Comparison of ENCODE assay signal across 15 cellular contexts in genomic region chr20:35253010-35253409, GRCh38. TPM values are rescaled to one million over a fixed set of nuclear protein-coding genes. Genes with fewer than 3 reads are reported as not detected.
DNase-seq lines count a peak whose midpoint lies in the region; ATAC-seq and TF ChIP-seq lines count a peak whose summit lies in the region.
"Had no signal": no experiment of that assay in that cellular context is flagged by ENCODE, and none has a peak within 500 bp of the region (broad histone marks: within the 10 kb centered on the region; RNA-seq: fewer than 3 reads in every experiment).

No MANE protein-coding gene starts in this region.

- H3K4me1 Mint-ChIP-seq in natural killer cell = peaks cover 24% of the 10 kb centered on the region in 2 donors
- H3K4me1 Mint-ChIP-seq in natural killer cell treated with Interleukin-12 subunit alpha and Interleukin-12 subunit beta and Interleukin-15 and Interleukin-18, amount 100 ng/mL, for 72 hours (ENCODE audit: low read depth in 2 of 2) = peaks cover 23 to 28% of the 10 kb centered on the region in 2 donors

- ATAC-seq in natural killer cell (no peak), body of pancreas (no peak)
- ATAC-seq in natural killer cell treated with Interleukin-12 subunit alpha and Interleukin-12 subunit beta and Interleukin-15 and Interleukin-18, amount 100 ng/mL, for 72 hours = no peak
- ATAC-seq: GM23338, PC-3 had no signal

- DNase-seq in natural killer cell (no peak), OCI-M1 (lab: John Stamatoyannopoulos, UW) (peak; percentile 10), NCI-H345 (lab: John Stamatoyannopoulos, UW) (no peak), NCI-H187 (lab: John Stamatoyannopoulos, UW) (no peak), body of pancreas (no peak)
- no peak for DNase-seq in natural killer cell treated with Interleukin-12 subunit alpha and Interleukin-12 subunit beta and Interleukin-15 and Interleukin-18, amount 100 ng/mL, for 72 hours (ENCODE audit: low spot score)
- no peak for DNase-seq in effector memory CD4-positive, alpha-beta T cell
- DNase-seq: DMS 273 treated with DMSO at 0.1 percent for 48 hours, NCI-H1436 treated with DMSO at 0.1 percent for 48 hours, NCI-H2081 treated with DMSO at 0.1 percent for 48 hours, NCI-H226, PC-3 had no signal

- no peak for TF ChIP-seq POLR2A in body of pancreas (IDR thresholded peaks at IDR 0.05)

- H3K9me3 ChIP-seq in effector memory CD4-positive, alpha-beta T cell (ENCODE audit: control insufficient read depth, low read length) = no peaks in the 10 kb centered on the region
- no peaks in the 10 kb centered on the region for H3K9me3 ChIP-seq in body of pancreas

- no peak overlapping the region for H3K4me3 ChIP-seq in effector memory CD4-positive, alpha-beta T cell (ENCODE audit: insufficient read depth, low read depth, low read length, poor library complexity, severe bottlenecking)
- no peak overlapping the region for H3K4me3 ChIP-seq in body of pancreas
- H3K4me3 ChIP-seq: GM23338 had no signal

- H3K27me3 Mint-ChIP-seq in natural killer cell (ENCODE audit: low read depth in 2 of 2) = no peaks in the 10 kb centered on the region
- H3K27me3 Mint-ChIP-seq in natural killer cell treated with Interleukin-12 subunit alpha and Interleukin-12 subunit beta and Interleukin-15 and Interleukin-18, amount 100 ng/mL, for 72 hours = no peaks in the 10 kb centered on the region
- H3K27me3 Mint-ChIP-seq: B cell had no signal

- no peaks in the 10 kb centered on the region for H3K36me3 Mint-ChIP-seq in natural killer cell
- H3K36me3 Mint-ChIP-seq in natural killer cell treated with Interleukin-12 subunit alpha and Interleukin-12 subunit beta and Interleukin-15 and Interleukin-18, amount 100 ng/mL, for 72 hours = no peaks in the 10 kb centered on the region

- WGBS in body of pancreas, 2 donors = 76 to 81% methylated on average over 3 of the region's 3 CpGs

- no peaks in the 10 kb centered on the region for H3K9me3 Mint-ChIP-seq in natural killer cell
- H3K9me3 Mint-ChIP-seq in natural killer cell treated with Interleukin-12 subunit alpha and Interleukin-12 subunit beta and Interleukin-15 and Interleukin-18, amount 100 ng/mL, for 72 hours = no peaks in the 10 kb centered on the region
- H3K9me3 Mint-ChIP-seq: GM23338 had no signal

- peaks cover 5% of the 10 kb centered on the region for H3K4me1 ChIP-seq in effector memory CD4-positive, alpha-beta T cell (ENCODE audit: control insufficient read depth, insufficient read depth, low read length, poor library complexity, severe bottlenecking)
- peaks cover 12% of the 10 kb centered on the region for H3K4me1 ChIP-seq in body of pancreas

- peak overlapping the region; percentile 60 for H3K27ac ChIP-seq in effector memory CD4-positive, alpha-beta T cell (ENCODE audit: insufficient read depth, low read length, poor library complexity, severe bottlenecking)
- no peak overlapping the region for H3K27ac ChIP-seq in body of pancreas

- H3K27me3 ChIP-seq in effector memory CD4-positive, alpha-beta T cell (replicated peaks; ENCODE audit: control insufficient read depth, insufficient read depth, low read length, poor library complexity, severe bottlenecking) = no peaks in the 10 kb centered on the region
- no peaks in the 10 kb centered on the region for H3K27me3 ChIP-seq in body of pancreas

- H3K27ac Mint-ChIP-seq in natural killer cell = peak overlapping the region; percentile 76 to 94
- H3K27ac Mint-ChIP-seq in natural killer cell treated with Interleukin-12 subunit alpha and Interleukin-12 subunit beta and Interleukin-15 and Interleukin-18, amount 100 ng/mL, for 72 hours = peak overlapping the region in 1 of 2 donors; percentile 79
- H3K27ac Mint-ChIP-seq: GM23338 had no signal

- intact Hi-C loops in natural killer cell (cut with micrococcal nuclease) (loop anchor here (10.0 kb wide), 1 partner anchor 362 kb away; the partner anchor contains the start of gene SPAG4), body of pancreas (cut with DNase I) (no loop called here)

- H3K4me3 Mint-ChIP-seq in natural killer cell = peak overlapping the region; percentile 13
- no peak overlapping the region for H3K4me3 Mint-ChIP-seq in natural killer cell treated with Interleukin-12 subunit alpha and Interleukin-12 subunit beta and Interleukin-15 and Interleukin-18, amount 100 ng/mL, for 72 hours
- H3K4me3 Mint-ChIP-seq: B cell, GM23338 had no signal

- no peaks in the 10 kb centered on the region for H3K36me3 ChIP-seq in effector memory CD4-positive, alpha-beta T cell (ENCODE audit: control insufficient read depth, insufficient read depth, low read length)
- H3K36me3 ChIP-seq in body of pancreas (replicated peaks in 1 of 2; ENCODE audit: insufficient read depth in 1 of 2, low read depth in 2 of 2) = no peaks in the 10 kb centered on the region

- TF ChIP-seq CTCF in natural killer cell (IDR thresholded peaks at IDR 0.05) (no peak), body of pancreas (IDR thresholded peaks at IDR 0.05) (no peak)

RNA-seq across cellular contexts. Expression of gene MMP24OS, which starts 24.9 kb away (rescaled TPM):
- total RNA-seq in natural killer cell = 10 to 100 TPM; 76.5 to 92.7 (median 86.6) TPM
- total RNA-seq in natural killer cell treated with Interleukin-12 subunit alpha and Interleukin-12 subunit beta and Interleukin-15 and Interleukin-18, amount 100 ng/mL, for 72 hours = 10 to 100 TPM; 35.6 to 51.2 TPM
- 10 to 100 TPM; 20.4 to 27.5 TPM for total RNA-seq in body of pancreas

RNA-seq across cellular contexts. Expression of gene MMP24, which starts 26.5 kb away (rescaled TPM):
- total RNA-seq in natural killer cell (under 1 TPM; 0.14 to 0.18 (median 0.16) TPM), body of pancreas (1 to 10 TPM; 3.0 to 9.3 TPM)
- total RNA-seq in natural killer cell treated with Interleukin-12 subunit alpha and Interleukin-12 subunit beta and Interleukin-15 and Interleukin-18, amount 100 ng/mL, for 72 hours = not detected
- total RNA-seq: B cell had no signal

RNA-seq across cellular contexts. Expression of gene EIF6, which starts 31.6 kb away (rescaled TPM):
- total RNA-seq in natural killer cell (10 to 100 TPM; 73.9 to 81.4 (median 79.0) TPM), body of pancreas (10 to 100 TPM; 23.3 to 35.6 TPM)
- 100 to 1,000 TPM; 154 to 233 TPM for total RNA-seq in natural killer cell treated with Interleukin-12 subunit alpha and Interleukin-12 subunit beta and Interleukin-15 and Interleukin-18, amount 100 ng/mL, for 72 hours

RNA-seq across cellular contexts. Expression of gene FAM83C, which starts 39.2 kb away (rescaled TPM):
- total RNA-seq in natural killer cell (not detected), body of pancreas (not detected)
- under 1 TPM in 1 of 2 donors, not detected in 1; 0.10 TPM for total RNA-seq in natural killer cell treated with Interleukin-12 subunit alpha and Interleukin-12 subunit beta and Interleukin-15 and Interleukin-18, amount 100 ng/mL, for 72 hours
- total RNA-seq: B cell, Daoy, PC-3 had no signal
